In genomic region chr11:61680622-61681191, GRCh38 we compare ENCODE assay signal across 8 cellular contexts. TPM values are rescaled to one million over a fixed set of nuclear protein-coding genes. Genes with fewer than 3 reads are reported as not detected.
DNase-seq lines count a peak whose midpoint lies in the region; ATAC-seq and TF ChIP-seq lines count a peak whose summit lies in the region.

No MANE protein-coding gene starts in this region.

- H3K79me2 ChIP-seq in hepatocyte = peaks cover 40% of the 10 kb centered on the region

- H3K4me3 ChIP-seq in HAP-1 (peak overlapping the region; percentile 31), hepatocyte (peak overlapping the region; percentile 49), skeletal muscle tissue (ENCODE audit: low read length in 3 of 3) (peak overlapping the region; percentile 56 to 79 (median 75))

- POLR2A ChIA-PET in activated B cell treated with CpG ODN at 0.5 μM for 24 hours (lab: Charles Lee) (no interaction called here), GM10248 (lab: Yijun Ruan, JAX) (no interaction called here)

- H3K4me3 Mint-ChIP-seq in activated B cell treated with CpG ODN at 0.5 μM for 24 hours = peak overlapping the region; percentile 21

- no peak overlapping the region for H3K27ac Mint-ChIP-seq in activated B cell treated with CpG ODN at 0.5 μM for 24 hours

- H3K9ac ChIP-seq in skeletal muscle tissue (ENCODE audit: low read depth in 1 of 3, low read length in 3 of 3) = peak overlapping the region in 2 of 3 donors; percentile 65 to 78

- no peaks in the 10 kb centered on the region for H3K36me3 Mint-ChIP-seq in activated B cell treated with CpG ODN at 0.5 μM for 24 hours (ENCODE audit: low read depth)

- H3K36me3 ChIP-seq in HAP-1 (replicated peaks) (no peaks in the 10 kb centered on the region), hepatocyte (replicated peaks; ENCODE audit: insufficient read depth, low read depth) (no peaks in the 10 kb centered on the region), skeletal muscle tissue (ENCODE audit: control insufficient read depth in 3 of 3, insufficient read depth in 3 of 3, low read length in 3 of 3) (no peaks in the 10 kb centered on the region)

- peaks cover 40% of the 10 kb centered on the region for H3K27me3 Mint-ChIP-seq in activated B cell treated with CpG ODN at 0.5 μM for 24 hours

- H3K4me1 ChIP-seq in HAP-1 (no peaks in the 10 kb centered on the region; the same call in 1 of the 2 replicates), hepatocyte (ENCODE audit: insufficient read depth) (peaks cover 46% of the 10 kb centered on the region), skeletal muscle tissue (ENCODE audit: control insufficient read depth in 3 of 3, insufficient read depth in 3 of 3, low read length in 3 of 3) (peaks cover 48 to 54% (median 50%) of the 10 kb centered on the region in 3 donors)

- WGBS in hepatocyte (ENCODE audit: low lambda C conversion rate, missing lambda C conversion rate) = 90% methylated on average over 18 of the region's 30 CpGs

- H4K20me1 ChIP-seq in hepatocyte (ENCODE audit: insufficient read depth, poor library complexity, severe bottlenecking) = peaks cover 11% of the 10 kb centered on the region

- CTCF ChIA-PET in activated B cell treated with CpG ODN at 0.5 μM for 24 hours (lab: Charles Lee) (interaction anchor here (1.0 kb wide), 1 partner anchor 53 kb away, joined by 3 read pairs; no protein-coding TSS in a partner anchor), GM10248 (lab: Yijun Ruan, JAX) (interaction anchor here (1.1 to 4.2 kb wide), 5 partner anchors 34 to 57 kb away, joined by 3 to 21 read pairs (median 3); no protein-coding TSS in a partner anchor)

- in situ Hi-C loops in HAP-1 (cut with MboI; ENCODE audit: low sequenced_read_pairs) = no loop called here

- ATAC-seq in activated B cell treated with CpG ODN at 0.5 μM for 24 hours (ENCODE audit: low read depth) (no peak), GM18870 (IDR thresholded peaks at IDR 0.05; ENCODE audit: unreplicated experiment) (no peak), HG02588 (IDR thresholded peaks at IDR 0.05; ENCODE audit: unreplicated experiment) (no peak)

- H3K9me3 Mint-ChIP-seq in activated B cell treated with CpG ODN at 0.5 μM for 24 hours = no peaks in the 10 kb centered on the region

- peaks cover 51% of the 10 kb centered on the region for H3K27me3 ChIP-seq in HAP-1 (ENCODE audit: low read depth)
- no peaks in the 10 kb centered on the region for H3K27me3 ChIP-seq in hepatocyte
- peaks cover 0 to 15% (median 8%) of the 10 kb centered on the region in 3 donors for H3K27me3 ChIP-seq in skeletal muscle tissue (ENCODE audit: control insufficient read depth in 3 of 3, insufficient read depth in 3 of 3, low read length in 3 of 3)

- no peak for TF ChIP-seq CTCF in activated B cell treated with CpG ODN at 0.5 μM for 24 hours (IDR thresholded peaks at IDR 0.05)
- no peak for TF ChIP-seq CTCF in hepatocyte (IDR thresholded peaks at IDR 0.05; ENCODE audit: poor library complexity)
- TF ChIP-seq CTCF in GM10248 (IDR thresholded peaks at IDR 0.05; ENCODE audit: control extremely low read depth, extremely low read depth, low read depth, missing control alignments) = no peak

- no peaks in the 10 kb centered on the region for H3K9me3 ChIP-seq in HAP-1
- H3K9me3 ChIP-seq in hepatocyte (ENCODE audit: low read depth) = no peaks in the 10 kb centered on the region
- no peaks in the 10 kb centered on the region for H3K9me3 ChIP-seq in skeletal muscle tissue (ENCODE audit: control insufficient read depth in 3 of 3, low read length in 3 of 3)

- H3K4me1 Mint-ChIP-seq in activated B cell treated with CpG ODN at 0.5 μM for 24 hours = peaks cover 3% of the 10 kb centered on the region

- H3K27ac ChIP-seq in hepatocyte (peak overlapping the region; percentile 95), skeletal muscle tissue (ENCODE audit: low read depth, low read length) (no peak overlapping the region)

- no peak for DNase-seq in HAP-1 (ENCODE audit: low spot score in 2 of 2)
- no peak for DNase-seq in activated B cell treated with CpG ODN at 0.5 μM for 24 hours
- DNase-seq in hepatocyte (ENCODE audit: low spot score) = no peak
- DNase-seq in GM10248 (ENCODE audit: extremely low spot score) = no peak
- DNase-seq in activated gamma-delta T cell treated with Interleukin-2 at 50 U/mL for 16 hours = no peak

- peak overlapping the region; percentile 91 for H3K4me2 ChIP-seq in hepatocyte

- no peak overlapping the region for H2AFZ ChIP-seq in hepatocyte

- intact Hi-C loops in activated B cell treated with CpG ODN at 0.5 μM for 24 hours (cut with micrococcal nuclease) = loop anchor here (2.0 kb wide), 1 partner anchor 52 kb away; no protein-coding TSS in a partner anchor

- H3K9me2 ChIP-seq in hepatocyte (replicated peaks; ENCODE audit: insufficient read depth) = no peaks in the 10 kb centered on the region

RNA-seq across cellular contexts. Expression of gene DAGLA, which starts 0.5 kb away (rescaled TPM):
- total RNA-seq in activated B cell treated with CpG ODN at 0.5 μM for 24 hours = not detected in 2 replicates
- total RNA-seq in hepatocyte = 5.5 and 8.9 TPM in 2 replicates
- 7.4 and 8.3 TPM in 2 replicates for polyA plus RNA-seq in hepatocyte
- total RNA-seq in skeletal muscle tissue = 1.0 TPM
